Comparison of ENCODE assay signal across 10 cellular contexts in genomic region chr1:204623894-204624361, GRCh38.
DNase-seq lines count a peak whose midpoint lies in the region; ATAC-seq and TF ChIP-seq lines count a peak whose summit lies in the region.
"Had no signal": no experiment of that assay in that cellular context is flagged by ENCODE, and none has a peak within 500 bp of the region (broad histone marks: within the 10 kb centered on the region; RNA-seq: fewer than 3 reads in every experiment).

No MANE protein-coding gene starts in this region.

- ATAC-seq in GM18519 (IDR thresholded peaks at IDR 0.05; ENCODE audit: low FRiP score, unreplicated experiment) = no peak

- TF ChIP-seq POLR2A in lower leg skin (IDR thresholded peaks at IDR 0.05) = no peak

- 66 to 77% methylated on average over 3 of the region's 3 CpGs for WGBS in lower leg skin, 2 donors

- H3K4me3 ChIP-seq in epithelial cell of proximal tubule (ENCODE audit: low read depth, low read length) (no peak overlapping the region), lower leg skin (ENCODE audit: low read depth, poor library complexity, severe bottlenecking) (no peak overlapping the region)

- intact Hi-C loops in lower leg skin (cut with DNase I; ENCODE audit: low total_unique reads) = no loop called here

- TF ChIP-seq CTCF in epithelial cell of proximal tubule (conservative IDR thresholded peaks at IDR 0.05; ENCODE audit: low read depth, low read length) (peak; percentile 33), lower leg skin (IDR thresholded peaks at IDR 0.05) (no peak)

- peak; percentile 0 for DNase-seq in stimulated activated CD8-positive, alpha-beta memory T cell treated with anti-CD3 and anti-CD28 coated beads, Interleukin-4, amount 100 ng/mL, for 24 hours (ENCODE audit: low read depth)
- no peak for DNase-seq in stimulated activated CD8-positive, alpha-beta memory T cell treated with anti-CD3 and anti-CD28 coated beads, Interleukin-4, amount 100 ng/mL, for 48 hours
- DNase-seq in NCI-H82 treated with DMSO at 0.1 percent for 48 hours (lab: John Stamatoyannopoulos, UW; ENCODE audit: unreplicated experiment) (peak; percentile 78), epithelial cell of proximal tubule (ENCODE audit: low read depth) (no peak), medulla oblongata (ENCODE audit: extremely low spot score) (no peak), lower leg skin (ENCODE audit: low spot score in 2 of 2) (no peak), NCI-H446 treated with DMSO at 0.1 percent for 48 hours (lab: John Stamatoyannopoulos, UW) (no peak)
- DNase-seq: activated CD8-positive, alpha-beta memory T cell treated with anti-CD3 and anti-CD28 coated beads, Interleukin-2, amount 50 U/mL, for 4 hours; NCI-H510A treated with DMSO at 0.1 percent for 48 hours had no signal

Comparison
In these comparisons a context has a peak if more than half of its experiments do, and no peak if none do; other contexts are left out.
1. DNase-seq: peak in stimulated activated CD8-positive, alpha-beta memory T cell treated with anti-CD3 and anti-CD28 coated beads, Interleukin-4, amount 100 ng/mL, for 24 hours (single experiment) and NCI-H82 treated with DMSO at 0.1 percent for 48 hours (single experiment); none in stimulated activated CD8-positive, alpha-beta memory T cell treated with anti-CD3 and anti-CD28 coated beads, Interleukin-4, amount 100 ng/mL, for 48 hours (single experiment), epithelial cell of proximal tubule (single experiment), medulla oblongata (single experiment), lower leg skin (0 of 2) and NCI-H446 treated with DMSO at 0.1 percent for 48 hours (single experiment).